In genomic region chr12:45907955-45908354, GRCh38 we compare ENCODE assay signal across 11 cellular contexts.
DNase-seq lines count a peak whose midpoint lies in the region; ATAC-seq and TF ChIP-seq lines count a peak whose summit lies in the region.
"Had no signal": no experiment of that assay in that cellular context is flagged by ENCODE, and none has a peak within 500 bp of the region (broad histone marks: within the 10 kb centered on the region; RNA-seq: fewer than 3 reads in every experiment).

No MANE protein-coding gene starts in this region.

- H3K36me3 Mint-ChIP-seq in naive B cell = peaks cover 0 to 6% of the 10 kb centered on the region in 2 donors

- H3K27ac ChIP-seq in ascending aorta = no peak overlapping the region
- H3K27ac ChIP-seq: brain microvascular endothelial cell had no signal

- H3K4me1 Mint-ChIP-seq in naive B cell = peaks cover 0 to under 1% (median 0%) of the 10 kb centered on the region in 3 donors

- no peaks in the 10 kb centered on the region for H3K9me3 ChIP-seq in ascending aorta

- H3K27me3 Mint-ChIP-seq in naive B cell = no peaks in the 10 kb centered on the region

- H3K4me3 Mint-ChIP-seq in naive B cell = no peak overlapping the region

- H3K4me1 ChIP-seq in ascending aorta = no peaks in the 10 kb centered on the region

- H3K4me3 ChIP-seq in ascending aorta = no peak overlapping the region
- H3K4me3 ChIP-seq: K562 had no signal

- ATAC-seq in GM18909 (IDR thresholded peaks at IDR 0.05; ENCODE audit: poor library complexity, unreplicated experiment) (peak; percentile 83), HG02571 (IDR thresholded peaks at IDR 0.05; ENCODE audit: unreplicated experiment) (peak; percentile 79), HG03442 (IDR thresholded peaks at IDR 0.05; ENCODE audit: unreplicated experiment) (peak; percentile 83), naive B cell (ENCODE audit: low read depth in 2 of 2) (peak; percentile 56 to 63)
- ATAC-seq: K562 had no signal

- H3K27me3 ChIP-seq in ascending aorta = no peaks in the 10 kb centered on the region
- H3K27me3 ChIP-seq: brain microvascular endothelial cell had no signal

- peaks cover 5 to 13% of the 10 kb centered on the region in 2 donors for H3K36me3 ChIP-seq in ascending aorta
- H3K36me3 ChIP-seq: brain microvascular endothelial cell had no signal

- intact Hi-C loops in ascending aorta (cut with DNase I) = no loop called here

- H3K27ac Mint-ChIP-seq in naive B cell = no peak overlapping the region

- H3K9me3 Mint-ChIP-seq in naive B cell = no peaks in the 10 kb centered on the region

- no peak for DNase-seq in naive B cell
- DNase-seq in NCI-H2227 (lab: John Stamatoyannopoulos, UW; ENCODE audit: unreplicated experiment) = no peak
- no peak for DNase-seq in NCI-H82 (lab: John Stamatoyannopoulos, UW)
- DNase-seq in ascending aorta (ENCODE audit: low spot score in 2 of 2) = no peak
- DNase-seq: activated T-cell treated with anti-CD3 and anti-CD28 coated beads for 4 hours, brain microvascular endothelial cell, NCI-H526 had no signal

- TF ChIP-seq CTCF in ascending aorta (IDR thresholded peaks at IDR 0.05) = no peak
